Comparison of ENCODE assay signal across 8 cellular contexts in the genomic region with DNA sequence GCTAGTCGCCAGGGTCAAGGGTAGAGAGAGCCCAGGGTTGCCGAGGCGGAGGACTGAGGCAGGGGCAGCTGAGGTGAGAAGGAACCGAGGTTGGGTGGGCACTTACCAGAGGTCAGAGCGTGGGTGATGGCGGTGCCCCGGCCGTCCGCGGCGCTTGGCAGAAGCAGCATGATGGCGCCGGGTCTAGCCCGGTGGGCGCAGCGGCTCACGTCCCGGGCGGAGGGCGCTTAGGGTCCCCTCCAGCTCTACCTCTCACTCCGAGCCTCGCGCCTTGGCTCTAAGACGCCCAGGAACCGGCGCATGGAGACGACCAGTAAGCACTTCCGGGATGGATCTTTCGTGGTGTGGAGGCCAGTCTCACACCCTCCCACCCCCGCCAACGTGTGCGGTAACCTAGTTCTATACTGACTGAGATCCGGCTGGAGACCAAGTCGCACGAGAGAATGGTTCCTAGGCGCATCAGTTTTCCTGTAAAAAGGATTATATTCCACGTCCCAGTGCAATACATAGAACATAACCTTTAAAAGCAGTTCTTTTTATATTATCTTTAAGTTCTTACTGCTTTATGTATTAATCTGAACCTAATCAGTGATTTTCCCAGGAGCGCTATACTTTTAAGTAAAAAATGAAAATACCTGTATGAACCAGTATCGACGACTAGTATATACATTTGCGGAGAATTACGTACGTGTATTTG. TPM values are rescaled to one million over a fixed set of nuclear protein-coding genes. Genes with fewer than 3 reads are reported as not detected.
A peak's percentile ranks its signal among the peaks of the same experiment; 100 is the strongest.
DNase-seq lines count a peak whose midpoint lies in the region; FAIRE-seq and TF ChIP-seq lines count a peak whose summit lies in the region.

A gene with protein sequence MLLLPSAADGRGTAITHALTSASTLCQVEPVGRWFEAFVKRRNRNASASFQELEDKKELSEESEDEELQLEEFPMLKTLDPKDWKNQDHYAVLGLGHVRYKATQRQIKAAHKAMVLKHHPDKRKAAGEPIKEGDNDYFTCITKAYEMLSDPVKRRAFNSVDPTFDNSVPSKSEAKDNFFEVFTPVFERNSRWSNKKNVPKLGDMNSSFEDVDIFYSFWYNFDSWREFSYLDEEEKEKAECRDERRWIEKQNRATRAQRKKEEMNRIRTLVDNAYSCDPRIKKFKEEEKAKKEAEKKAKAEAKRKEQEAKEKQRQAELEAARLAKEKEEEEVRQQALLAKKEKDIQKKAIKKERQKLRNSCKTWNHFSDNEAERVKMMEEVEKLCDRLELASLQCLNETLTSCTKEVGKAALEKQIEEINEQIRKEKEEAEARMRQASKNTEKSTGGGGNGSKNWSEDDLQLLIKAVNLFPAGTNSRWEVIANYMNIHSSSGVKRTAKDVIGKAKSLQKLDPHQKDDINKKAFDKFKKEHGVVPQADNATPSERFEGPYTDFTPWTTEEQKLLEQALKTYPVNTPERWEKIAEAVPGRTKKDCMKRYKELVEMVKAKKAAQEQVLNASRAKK (minus strand): TSS at position 315 of the 697 bp plus-strand sequence. CDS start 145 bp downstream, at position 170.

- H2BK12ac ChIP-seq in H1 (ENCODE audit: low read depth, low read length) (no peak within 1 kb of the TSS; the same call in 1 of the 2 replicates), mesenchymal stem cell (ENCODE audit: low read length in 2 of 2) (peak within 1 kb of the TSS in 1 of 2 experiments; percentile 22)

- H3K36me3 ChIP-seq in H1 (ENCODE audit: control insufficient read depth in 2 of 4, insufficient read depth in 4 of 4, low read length in 3 of 4) (peaks cover 9 to 21% (median 18%) of the 10 kb centered on the region in 4 experiments), mesenchymal stem cell (ENCODE audit: control insufficient read depth in 1 of 2, insufficient read depth in 2 of 2, low read depth in 1 of 2, low read length in 2 of 2) (peaks cover 6 to 24% of the 10 kb centered on the region in 2 experiments)

- peak within 1 kb of the TSS; percentile 95 for H2AFZ ChIP-seq in H1 (ENCODE audit: low read length)
- H2AFZ ChIP-seq in mesenchymal stem cell (ENCODE audit: low read depth, low read length) = peak within 1 kb of the TSS; percentile 89

- H3K27ac ChIP-seq in H1 (ENCODE audit: low read depth, low read length) (peak within 1 kb of the TSS; percentile 72), mesenchymal stem cell (ENCODE audit: low read length, poor library complexity, severe bottlenecking) (peak within 1 kb of the TSS; percentile 45)

- H3K23ac ChIP-seq in H1 (ENCODE audit: insufficient read length) (no peak within 1 kb of the TSS), mesenchymal stem cell (ENCODE audit: low read length in 2 of 2) (no peak within 1 kb of the TSS)

- H3K9ac ChIP-seq in H1 (replicated peaks in 1 of 4; ENCODE audit: extremely low read depth in 1 of 4, low read depth in 3 of 4, low read length in 3 of 4) = peak within 1 kb of the TSS; percentile 82 to 98 (median 94)
- H3K9ac ChIP-seq in mesenchymal stem cell (ENCODE audit: low read length) = peak within 1 kb of the TSS; percentile 97

- H2BK5ac ChIP-seq in H1 (ENCODE audit: low read depth, low read length) = peak within 1 kb of the TSS; percentile 66
- H2BK5ac ChIP-seq in mesenchymal stem cell (ENCODE audit: low read depth, low read length, poor library complexity, severe bottlenecking) = peak within 1 kb of the TSS; percentile 60

- H3K27me3 ChIP-seq in H1 (replicated peaks in 1 of 4; ENCODE audit: control insufficient read depth in 3 of 4, extremely low read depth in 1 of 4, insufficient read depth in 3 of 4, low read length in 3 of 4) = no peaks in the 10 kb centered on the region
- H3K27me3 ChIP-seq in mesenchymal stem cell (ENCODE audit: control insufficient read depth in 1 of 2, insufficient read depth in 1 of 2, low read length in 2 of 2) = no peaks in the 10 kb centered on the region

- peak within 1 kb of the TSS; percentile 66 for H3K56ac ChIP-seq in H1 (replicated peaks; ENCODE audit: insufficient read length, low read depth, low read length)

- H4K8ac ChIP-seq in H1 (ENCODE audit: extremely low read depth, insufficient read depth, low read length) (peak within 1 kb of the TSS; percentile 98; the same call in 1 of the 2 replicates), mesenchymal stem cell (ENCODE audit: low read length) (peak within 1 kb of the TSS; percentile 96)

- DNase-seq in COLO829 (ENCODE audit: low spot score) (peak; percentile 92), GM20000 (ENCODE audit: low spot score) (peak; percentile 87), HT-29 (ENCODE audit: low spot score) (peak; percentile 97), NOMO-1 treated with DMSO at 0.1 percent for 48 hours (lab: John Stamatoyannopoulos, UW; ENCODE audit: unreplicated experiment) (peak; percentile 57), H1 (ENCODE audit: low read depth in 1 of 2, low spot score in 2 of 2) (peak; percentile 63 to 82), mesenchymal stem cell (peak; percentile 94)
- DNase-seq in activated CD8-positive, alpha-beta memory T cell treated with anti-CD3 and anti-CD28 coated beads for 4 hours (ENCODE audit: low read depth in 2 of 2) = peak; percentile 75 to 77
- DNase-seq in stimulated activated CD8-positive, alpha-beta memory T cell treated with anti-CD3 and anti-CD28 coated beads, Interleukin-12 subunit alpha, Interleukin-12 subunit beta, amount 100 ng/mL, for 24 hours (ENCODE audit: extremely low read depth) = peak; percentile 74

- no peaks in the 10 kb centered on the region for H3K9me3 ChIP-seq in H1 (ENCODE audit: insufficient read depth in 2 of 2, low read depth in 1 of 2, low read length in 1 of 2)
- no peaks in the 10 kb centered on the region for H3K9me3 ChIP-seq in mesenchymal stem cell (ENCODE audit: control insufficient read depth, low read length)

- H3K4me3 ChIP-seq in H1 (ENCODE audit: extremely low read depth in 1 of 4, insufficient read depth in 2 of 4, low read depth in 3 of 4, low read length in 4 of 4) (peak within 1 kb of the TSS; percentile 83 to 99 (median 90)), mesenchymal stem cell (ENCODE audit: insufficient read depth in 1 of 2, low read depth in 1 of 2, low read length in 2 of 2) (peak within 1 kb of the TSS; percentile 90)

- TF ChIP-seq RAD21 in H1 (IDR thresholded peaks at IDR 0.05 in 1 of 2, conservative IDR thresholded peaks at IDR 0.05 in 1 of 2; ENCODE audit: low read depth in 2 of 2, low read length in 2 of 2) = no peak

- H3K23me2 ChIP-seq in H1 (ENCODE audit: low read depth, low read length) = peaks cover 8% of the 10 kb centered on the region

- H2BK20ac ChIP-seq in H1 (ENCODE audit: low read length) = no peak within 1 kb of the TSS

- no peak within 1 kb of the TSS for H2BK15ac ChIP-seq in H1 (ENCODE audit: low read length)
- H2BK15ac ChIP-seq in mesenchymal stem cell (ENCODE audit: low read depth, poor library complexity, severe bottlenecking) = peak within 1 kb of the TSS; percentile 30

- peak in 1 of 2 experiments; percentile 66; a peak in 1 of 3 replicates for TF ChIP-seq EP300 in H1 (IDR thresholded peaks at IDR 0.05; ENCODE audit: borderline replicate concordance in 1 of 2, low read depth in 2 of 2, low read length in 2 of 2)

- H3K18ac ChIP-seq in H1 (ENCODE audit: extremely low read depth, low read length) (peak within 1 kb of the TSS; percentile 76; the same call in 1 of the 2 replicates), mesenchymal stem cell (ENCODE audit: low read depth in 1 of 2, low read length in 2 of 2) (peak within 1 kb of the TSS; percentile 23 to 87)

- H3K79me1 ChIP-seq in H1 (ENCODE audit: low read depth, low read length) (peaks cover 13% of the 10 kb centered on the region; the same call in 1 of the 2 replicates), mesenchymal stem cell (replicated peaks; ENCODE audit: low read length, poor library complexity, severe bottlenecking) (no peaks in the 10 kb centered on the region)

- H3K79me2 ChIP-seq in H1 (ENCODE audit: control insufficient read depth in 1 of 2, insufficient read depth in 2 of 2, low read length in 2 of 2) = peaks cover 28 to 67% of the 10 kb centered on the region in 2 experiments

- no peak within 1 kb of the TSS for H4K91ac ChIP-seq in H1 (replicated peaks; ENCODE audit: insufficient read length, low read length)
- peak within 1 kb of the TSS; percentile 81 for H4K91ac ChIP-seq in mesenchymal stem cell (ENCODE audit: low read length)

- FAIRE-seq in H1 (lab: Jason Lieb, UNC) = no peak

- POLR2A ChIA-PET in H1 (lab: Charles Lee; ENCODE audit: partially characterized antibody) = interaction anchor here (1.0 to 2.0 kb wide), 5 partner anchors 14 to 48 kb away, joined by 3 to 6 read pairs (median 5); a partner anchor contains a TSS

- TF ChIP-seq POLR2A in H1 (IDR thresholded peaks at IDR 0.05; ENCODE audit: control extremely low read depth in 1 of 2, low read depth in 2 of 2, low read length in 2 of 2) = peak; percentile 79 to 91

- peaks cover 0 to 8% (median 2%) of the 10 kb centered on the region in 4 experiments; a peak in 2 of 7 replicates for H3K4me1 ChIP-seq in H1 (replicated peaks in 1 of 4; ENCODE audit: control insufficient read depth in 3 of 4, insufficient read depth in 4 of 4, low read length in 3 of 4)
- peaks cover 6% of the 10 kb centered on the region for H3K4me1 ChIP-seq in mesenchymal stem cell (ENCODE audit: control insufficient read depth, insufficient read depth, low read depth, low read length)

- peak within 1 kb of the TSS; percentile 81 for H4K5ac ChIP-seq in H1 (ENCODE audit: insufficient read length, low read depth, low read length)

- WGBS in H1 (ENCODE audit: extremely low coverage in 1 of 2, insufficient coverage in 1 of 2, insufficient read length in 1 of 2, insufficient replicate concordance in 2 of 2, low coverage in 1 of 2, low lambda C conversion rate in 2 of 2, missing lambda C conversion rate in 1 of 2), 2 experiments = 16% methylated on average over 30 of the region's 43 CpGs; no CpG with 5 or more reads in 1 of the 2 experiments
- 13% methylated on average over 41 of the region's 43 CpGs for WGBS in mesenchymal stem cell

- H3K14ac ChIP-seq in H1 (ENCODE audit: insufficient read length) (no peak within 1 kb of the TSS), mesenchymal stem cell (ENCODE audit: low read length in 2 of 2) (peak within 1 kb of the TSS in 1 of 2 experiments; percentile 93)

- TF ChIP-seq CTCF in GM20000 (IDR thresholded peaks at IDR 0.05; ENCODE audit: extremely low read depth, missing control alignments) (no peak), H1 (IDR thresholded peaks at IDR 0.05; ENCODE audit: control extremely low read depth in 1 of 3, insufficient read depth in 1 of 3, low read depth in 1 of 3, low read length in 3 of 3) (no peak)

- H4K20me1 ChIP-seq in H1 (replicated peaks in 1 of 2; ENCODE audit: control insufficient read depth in 1 of 2, insufficient read depth in 2 of 2, low read length in 2 of 2) = peaks cover 2% of the 10 kb centered on the region in 2 experiments

- no peak within 1 kb of the TSS for H2BK120ac ChIP-seq in H1 (replicated peaks; ENCODE audit: low read depth, low read length)
- H2BK120ac ChIP-seq in mesenchymal stem cell (ENCODE audit: low read depth, low read length) = peak within 1 kb of the TSS; percentile 11

- H3K4ac ChIP-seq in H1 (replicated peaks; ENCODE audit: insufficient read length, low read depth, low read length) (peak within 1 kb of the TSS; percentile 57), mesenchymal stem cell (ENCODE audit: low read depth in 1 of 2, low read length in 2 of 2) (peak within 1 kb of the TSS; percentile 36 to 75)

- CTCF ChIA-PET in H1 (lab: Charles Lee; ENCODE audit: partially characterized antibody) = no interaction called here

- H2AK5ac ChIP-seq in H1 (ENCODE audit: low read depth, low read length) = no peak within 1 kb of the TSS
- H2AK5ac ChIP-seq in mesenchymal stem cell (ENCODE audit: low read length, severe bottlenecking) = no peak within 1 kb of the TSS

- H3K4me2 ChIP-seq in H1 (ENCODE audit: insufficient read depth in 1 of 2, low read depth in 2 of 2, low read length in 2 of 2) = peak within 1 kb of the TSS; percentile 81 to 100
- H3K4me2 ChIP-seq in mesenchymal stem cell (ENCODE audit: low read length, poor library complexity, severe bottlenecking) = peak within 1 kb of the TSS; percentile 80

RNA-seq across cellular contexts. Expression of the gene that starts here (rescaled TPM):
- 19.0 and 24.9 TPM in 2 replicates for total RNA-seq in HT-29 (2014; rRNA removed; shearing (Covaris generic))
- total RNA-seq in H1 (2021; fragmentation: NEBNext Ultra II Directional; extraction: Animal tissue kit (Norgen Biotek cat#: 25700)) = 42.2 and 44.2 TPM in 2 replicates
- polyA plus RNA-seq in H1 (2011; rRNA removed) = 5.8 and 9.8 TPM in 2 replicates
- polyA plus RNA-seq in H1 (2011; cell fraction: cytosol; rRNA removed) = 15.4 TPM
- polyA plus RNA-seq in H1 (2011; cell fraction: nucleus; rRNA removed) = 14.1 TPM
- polyA plus RNA-seq in H1 (2012, experiment 1 of 2) = 30.4 to 45.7 TPM (median 32.2 TPM) in 4 replicates
- 3.4 TPM for polyA plus RNA-seq in H1 (2012, experiment 2 of 2)
- 67.7 TPM for polyA plus RNA-seq in H1 (2013, experiment 1 of 2)
- polyA plus RNA-seq in H1 (2013, experiment 2 of 2) = 66.6 TPM
- polyA minus RNA-seq in H1 (2011; rRNA and poly(A)+ RNA removed) = 6.1 and 8.8 TPM in 2 replicates
- polyA minus RNA-seq in H1 (2011; cell fraction: cytosol; rRNA and poly(A)+ RNA removed) = 7.6 TPM
- polyA minus RNA-seq in H1 (2011; cell fraction: nucleus; rRNA and poly(A)+ RNA removed) = 34.7 TPM
- 41.3 TPM for polyA plus RNA-seq in mesenchymal stem cell (2013, experiment 1 of 2)
- polyA plus RNA-seq in mesenchymal stem cell (2013, experiment 2 of 2) = 42.3 TPM

Comparison
In these comparisons a context has a peak if more than half of its experiments do, and no peak if none do; other contexts are left out.
1. Peak in every context shown above with its lines: DNase-seq, H3K4me3 ChIP-seq and H3K27ac ChIP-seq.